In the genomic region with DNA sequence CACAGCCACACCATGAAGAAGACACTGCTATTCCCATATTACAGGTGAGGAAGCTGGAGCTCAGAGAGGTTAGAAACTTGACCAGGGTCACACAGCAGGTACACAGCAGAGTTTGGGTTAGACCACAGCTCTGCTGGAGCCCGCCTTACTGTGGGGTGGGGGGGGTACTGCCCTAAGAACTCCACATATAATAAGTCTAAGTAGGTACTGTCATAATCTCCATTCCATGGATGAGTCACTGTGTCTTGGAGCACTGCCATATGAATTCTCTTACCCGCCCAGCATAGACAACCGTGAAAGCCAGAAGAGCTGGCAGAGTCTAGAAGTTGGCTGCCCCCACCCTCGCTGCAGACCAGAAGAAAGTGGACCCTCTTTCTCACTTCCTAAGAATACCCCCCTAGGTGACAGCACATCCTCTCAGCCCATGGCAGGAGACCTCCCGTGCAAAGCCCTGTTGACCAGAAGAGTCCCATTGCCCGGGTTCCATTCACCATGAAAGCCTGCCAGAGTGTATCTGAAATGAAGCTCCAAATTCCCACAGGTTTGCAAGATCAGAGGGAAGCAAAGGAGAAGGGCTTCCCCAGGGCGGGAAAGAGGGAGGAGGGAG, we compare ENCODE assay signal across 9 cellular contexts. TPM values are rescaled to one million over a fixed set of nuclear protein-coding genes. Genes with fewer than 3 reads are reported as not detected.
DNase-seq lines count a peak whose midpoint lies in the region; ATAC-seq and TF ChIP-seq lines count a peak whose summit lies in the region.
"Had no signal": no experiment of that assay in that cellular context is flagged by ENCODE, and none has a peak within 500 bp of the region (broad histone marks: within the 10 kb centered on the region; RNA-seq: fewer than 3 reads in every experiment).

No MANE protein-coding gene starts in this region.

- POLR2A ChIA-PET in HEK293 (lab: Yijun Ruan, JAX): no interaction called here

- CTCF ChIA-PET in HEK293 (lab: Yijun Ruan, JAX): interaction anchor here (0.6 to 1.2 kb wide), 4 partner anchors 22 to 506 kb away, joined by 3 to 5 read pairs (median 3); no protein-coding TSS in a partner anchor

- peaks cover 70% of the 10 kb centered on the region for H3K4me1 Mint-ChIP-seq in stimulated activated memory B cell treated with anti-CD40 and anti-IgM and Interleukin-4, amounts not matched to agents 10 μg/mL and 1 μg/mL and 100 μg/mL, for 72 hours

- H3K9me3 ChIP-seq in HEK293 (ENCODE audit: control insufficient read depth, insufficient read depth, low read depth, low read length): no peaks in the 10 kb centered on the region
- H3K9me3 ChIP-seq in SJSA1 (replicated peaks): no peaks in the 10 kb centered on the region

- H3K27me3 Mint-ChIP-seq in stimulated activated memory B cell treated with anti-CD40 and anti-IgM and Interleukin-4, amounts not matched to agents 10 μg/mL and 1 μg/mL and 100 μg/mL, for 72 hours: no peaks in the 10 kb centered on the region

- peaks cover 15% of the 10 kb centered on the region; the same call in 1 of the 2 replicates for H3K27me3 ChIP-seq in SJSA1 (replicated peaks)

- ATAC-seq in stimulated activated memory B cell treated with anti-CD40 and anti-IgM and Interleukin-4, amounts not matched to agents 10 μg/mL and 1 μg/mL and 100 μg/mL, for 72 hours: no peak
- ATAC-seq in HG03354 (IDR thresholded peaks at IDR 0.05; ENCODE audit: poor library complexity, severe bottlenecking, unreplicated experiment): no peak

- H3K9me3 Mint-ChIP-seq in stimulated activated memory B cell treated with anti-CD40 and anti-IgM and Interleukin-4, amounts not matched to agents 10 μg/mL and 1 μg/mL and 100 μg/mL, for 72 hours: peaks cover 4% of the 10 kb centered on the region

- H3K36me3 ChIP-seq in HEK293 (ENCODE audit: control insufficient read depth in 2 of 2, insufficient read depth in 1 of 2, low read length in 2 of 2) (no peaks in the 10 kb centered on the region), SJSA1 (no peaks in the 10 kb centered on the region)

- H3K4me3 Mint-ChIP-seq in stimulated activated memory B cell treated with anti-CD40 and anti-IgM and Interleukin-4, amounts not matched to agents 10 μg/mL and 1 μg/mL and 100 μg/mL, for 72 hours: no peak overlapping the region

- TF ChIP-seq CTCF in HEK293 (tag by site-specific recombination; IDR thresholded peaks at IDR 0.05) (no peak), foreskin fibroblast (IDR thresholded peaks at IDR 0.05; ENCODE audit: low read depth, low read length) (no peak)

- H3K36me3 Mint-ChIP-seq in stimulated activated memory B cell treated with anti-CD40 and anti-IgM and Interleukin-4, amounts not matched to agents 10 μg/mL and 1 μg/mL and 100 μg/mL, for 72 hours: no peaks in the 10 kb centered on the region

- peak overlapping the region; percentile 48 for H3K27ac Mint-ChIP-seq in stimulated activated memory B cell treated with anti-CD40 and anti-IgM and Interleukin-4, amounts not matched to agents 10 μg/mL and 1 μg/mL and 100 μg/mL, for 72 hours

- no peaks in the 10 kb centered on the region for H3K4me1 ChIP-seq in HEK293 (ENCODE audit: control insufficient read depth, insufficient read depth, low read length)
- H3K4me1 ChIP-seq in SJSA1 (replicated peaks): no peaks in the 10 kb centered on the region

- DNase-seq in SJSA1 (ENCODE audit: low read depth in 1 of 2, low spot score in 2 of 2) (peak; percentile 48 to 67), foreskin fibroblast (peak; percentile 56 to 71), GM19240 (ENCODE audit: insufficient read length, low spot score) (no peak)
- no peak for DNase-seq in stimulated activated CD4-positive, alpha-beta T cell treated with anti-CD3 and anti-CD28 coated beads, Interleukin-2, amount 100 ng/mL, for 48 hours
- DNase-seq: NCI-H1092 had no signal

- H3K4me3 ChIP-seq in HEK293 (ENCODE audit: low read depth, low read length): no peak overlapping the region
- H3K4me3 ChIP-seq in SJSA1: no peak overlapping the region
- no peak overlapping the region for H3K4me3 ChIP-seq in foreskin fibroblast (ENCODE audit: low read depth in 1 of 2, low read length in 2 of 2)

- no peak overlapping the region for H3K27ac ChIP-seq in HEK293 (ENCODE audit: extremely low read depth, low read depth, low read length)
- H3K27ac ChIP-seq in SJSA1: no peak overlapping the region

TF ChIP-seq in HEK293, 187 proteins besides CTCF, POLR2A, EP300 and RAD21 (continues in another document):
- TF ChIP-seq, protein P1, sequence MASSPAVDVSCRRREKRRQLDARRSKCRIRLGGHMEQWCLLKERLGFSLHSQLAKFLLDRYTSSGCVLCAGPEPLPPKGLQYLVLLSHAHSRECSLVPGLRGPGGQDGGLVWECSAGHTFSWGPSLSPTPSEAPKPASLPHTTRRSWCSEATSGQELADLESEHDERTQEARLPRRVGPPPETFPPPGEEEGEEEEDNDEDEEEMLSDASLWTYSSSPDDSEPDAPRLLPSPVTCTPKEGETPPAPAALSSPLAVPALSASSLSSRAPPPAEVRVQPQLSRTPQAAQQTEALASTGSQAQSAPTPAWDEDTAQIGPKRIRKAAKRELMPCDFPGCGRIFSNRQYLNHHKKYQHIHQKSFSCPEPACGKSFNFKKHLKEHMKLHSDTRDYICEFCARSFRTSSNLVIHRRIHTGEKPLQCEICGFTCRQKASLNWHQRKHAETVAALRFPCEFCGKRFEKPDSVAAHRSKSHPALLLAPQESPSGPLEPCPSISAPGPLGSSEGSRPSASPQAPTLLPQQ (tag by site-specific recombination; IDR thresholded peaks at IDR 0.05): peak; percentile 18; the same call in 1 of the 2 replicates
- TF ChIP-seq, protein P2, sequence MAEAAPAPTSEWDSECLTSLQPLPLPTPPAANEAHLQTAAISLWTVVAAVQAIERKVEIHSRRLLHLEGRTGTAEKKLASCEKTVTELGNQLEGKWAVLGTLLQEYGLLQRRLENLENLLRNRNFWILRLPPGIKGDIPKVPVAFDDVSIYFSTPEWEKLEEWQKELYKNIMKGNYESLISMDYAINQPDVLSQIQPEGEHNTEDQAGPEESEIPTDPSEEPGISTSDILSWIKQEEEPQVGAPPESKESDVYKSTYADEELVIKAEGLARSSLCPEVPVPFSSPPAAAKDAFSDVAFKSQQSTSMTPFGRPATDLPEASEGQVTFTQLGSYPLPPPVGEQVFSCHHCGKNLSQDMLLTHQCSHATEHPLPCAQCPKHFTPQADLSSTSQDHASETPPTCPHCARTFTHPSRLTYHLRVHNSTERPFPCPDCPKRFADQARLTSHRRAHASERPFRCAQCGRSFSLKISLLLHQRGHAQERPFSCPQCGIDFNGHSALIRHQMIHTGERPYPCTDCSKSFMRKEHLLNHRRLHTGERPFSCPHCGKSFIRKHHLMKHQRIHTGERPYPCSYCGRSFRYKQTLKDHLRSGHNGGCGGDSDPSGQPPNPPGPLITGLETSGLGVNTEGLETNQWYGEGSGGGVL (tag by site-specific recombination; IDR thresholded peaks at IDR 0.05): 0 out of 2 replicates have a peak, but pooled peaks have one; percentile 32
- TF ChIP-seq, protein P3, sequence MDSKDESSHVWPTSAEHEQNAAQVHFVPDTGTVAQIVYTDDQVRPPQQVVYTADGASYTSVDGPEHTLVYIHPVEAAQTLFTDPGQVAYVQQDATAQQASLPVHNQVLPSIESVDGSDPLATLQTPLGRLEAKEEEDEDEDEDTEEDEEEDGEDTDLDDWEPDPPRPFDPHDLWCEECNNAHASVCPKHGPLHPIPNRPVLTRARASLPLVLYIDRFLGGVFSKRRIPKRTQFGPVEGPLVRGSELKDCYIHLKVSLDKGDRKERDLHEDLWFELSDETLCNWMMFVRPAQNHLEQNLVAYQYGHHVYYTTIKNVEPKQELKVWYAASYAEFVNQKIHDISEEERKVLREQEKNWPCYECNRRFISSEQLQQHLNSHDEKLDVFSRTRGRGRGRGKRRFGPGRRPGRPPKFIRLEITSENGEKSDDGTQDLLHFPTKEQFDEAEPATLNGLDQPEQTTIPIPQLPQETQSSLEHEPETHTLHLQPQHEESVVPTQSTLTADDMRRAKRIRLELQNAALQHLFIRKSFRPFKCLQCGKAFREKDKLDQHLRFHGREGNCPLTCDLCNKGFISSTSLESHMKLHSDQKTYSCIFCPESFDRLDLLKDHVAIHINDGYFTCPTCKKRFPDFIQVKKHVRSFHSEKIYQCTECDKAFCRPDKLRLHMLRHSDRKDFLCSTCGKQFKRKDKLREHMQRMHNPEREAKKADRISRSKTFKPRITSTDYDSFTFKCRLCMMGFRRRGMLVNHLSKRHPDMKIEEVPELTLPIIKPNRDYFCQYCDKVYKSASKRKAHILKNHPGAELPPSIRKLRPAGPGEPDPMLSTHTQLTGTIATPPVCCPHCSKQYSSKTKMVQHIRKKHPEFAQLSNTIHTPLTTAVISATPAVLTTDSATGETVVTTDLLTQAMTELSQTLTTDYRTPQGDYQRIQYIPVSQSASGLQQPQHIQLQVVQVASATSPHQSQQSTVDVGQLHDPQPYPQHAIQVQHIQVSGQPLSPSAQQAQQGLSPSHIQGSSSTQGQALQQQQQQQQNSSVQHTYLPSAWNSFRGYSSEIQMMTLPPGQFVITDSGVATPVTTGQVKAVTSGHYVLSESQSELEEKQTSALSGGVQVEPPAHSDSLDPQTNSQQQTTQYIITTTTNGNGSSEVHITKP (tag by site-specific recombination; IDR thresholded peaks at IDR 0.05): peak; percentile 61
- peak; percentile 98 for TF ChIP-seq ZNF768 (tag by site-specific recombination; IDR thresholded peaks at IDR 0.05)
- TF ChIP-seq, protein P4, sequence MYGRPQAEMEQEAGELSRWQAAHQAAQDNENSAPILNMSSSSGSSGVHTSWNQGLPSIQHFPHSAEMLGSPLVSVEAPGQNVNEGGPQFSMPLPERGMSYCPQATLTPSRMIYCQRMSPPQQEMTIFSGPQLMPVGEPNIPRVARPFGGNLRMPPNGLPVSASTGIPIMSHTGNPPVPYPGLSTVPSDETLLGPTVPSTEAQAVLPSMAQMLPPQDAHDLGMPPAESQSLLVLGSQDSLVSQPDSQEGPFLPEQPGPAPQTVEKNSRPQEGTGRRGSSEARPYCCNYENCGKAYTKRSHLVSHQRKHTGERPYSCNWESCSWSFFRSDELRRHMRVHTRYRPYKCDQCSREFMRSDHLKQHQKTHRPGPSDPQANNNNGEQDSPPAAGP (tag by site-specific recombination; IDR thresholded peaks at IDR 0.05): peak; percentile 56; the same call in 1 of the 2 replicates

RNA-seq across cellular contexts. Expression of a gene that starts 5.2 kb away (rescaled TPM):
- total RNA-seq in SJSA1 (2014; rRNA removed; shearing (Covaris generic)): not detected in 2 replicates
- total RNA-seq: activated CD8-positive, alpha-beta memory T cell treated with anti-CD3 and anti-CD28 coated beads for 36 hours had no signal

RNA-seq across cellular contexts. Expression of a gene that starts 14.6 kb away (rescaled TPM):
- not detected in 2 replicates for total RNA-seq in SJSA1 (2014; rRNA removed; shearing (Covaris generic))
- total RNA-seq: activated CD8-positive, alpha-beta memory T cell treated with anti-CD3 and anti-CD28 coated beads for 36 hours had no signal

RNA-seq across cellular contexts. Expression of a gene that starts 54.6 kb away (rescaled TPM):
- not detected in 2 replicates for total RNA-seq in SJSA1 (2014; rRNA removed; shearing (Covaris generic))
- total RNA-seq: activated CD8-positive, alpha-beta memory T cell treated with anti-CD3 and anti-CD28 coated beads for 36 hours had no signal

Comparison
In these comparisons a context has a peak if more than half of its experiments do, and no peak if none do; other contexts are left out.
1. DNase-seq: peak in SJSA1 (2 of 2) and foreskin fibroblast (2 of 2); none in GM19240 (single experiment) and stimulated activated CD4-positive, alpha-beta T cell treated with anti-CD3 and anti-CD28 coated beads, Interleukin-2, amount 100 ng/mL, for 48 hours (0 of 2).